In genomic region chr1:72724951-72725863, GRCh38 we compare ENCODE assay signal across 20 cellular contexts.
A peak's percentile ranks its signal among the peaks of the same experiment; 100 is the strongest.
DNase-seq lines count a peak whose midpoint lies in the region; ATAC-seq and TF ChIP-seq lines count a peak whose summit lies in the region.
"Had no signal": no experiment of that assay in that cellular context is flagged by ENCODE, and none has a peak within 500 bp of the region (broad histone marks: within the 10 kb centered on the region; RNA-seq: fewer than 3 reads in every experiment).

No MANE protein-coding gene starts in this region.

- no peaks in the 10 kb centered on the region for H3K36me3 ChIP-seq in left ventricle myocardium inferior
- no peaks in the 10 kb centered on the region for H3K36me3 ChIP-seq in upper lobe of right lung
- H3K36me3 ChIP-seq: SJCRH30, vagina had no signal

- H3K9me3 ChIP-seq in left ventricle myocardium inferior (replicated peaks) (peaks cover 14% of the 10 kb centered on the region), upper lobe of right lung (no peaks in the 10 kb centered on the region)
- H3K9me3 ChIP-seq: psoas muscle, SJCRH30, vagina had no signal

- intact Hi-C loops in Right ventricle myocardium inferior (cut with DNase I) (no loop called here), left ventricle myocardium inferior (cut with micrococcal nuclease) (no loop called here), upper lobe of right lung (cut with DNase I) (no loop called here)

- H3K4me3 ChIP-seq in left ventricle myocardium inferior (no peak overlapping the region), upper lobe of right lung (no peak overlapping the region)
- H3K4me3 ChIP-seq: psoas muscle, SJCRH30, vagina had no signal

- H3K4me1 ChIP-seq in left ventricle myocardium inferior (no peaks in the 10 kb centered on the region), upper lobe of right lung (no peaks in the 10 kb centered on the region)
- H3K4me1 ChIP-seq: psoas muscle, SJCRH30, vagina had no signal

- H3K27me3 ChIP-seq in left ventricle myocardium inferior (ENCODE audit: low read depth) = peaks cover 8% of the 10 kb centered on the region
- no peaks in the 10 kb centered on the region for H3K27me3 ChIP-seq in upper lobe of right lung
- H3K27me3 ChIP-seq: SJCRH30, vagina had no signal

- no peak overlapping the region for H3K27ac ChIP-seq in left ventricle myocardium inferior (replicated peaks)
- H3K27ac ChIP-seq in VCaP = no peak overlapping the region
- no peak overlapping the region for H3K27ac ChIP-seq in upper lobe of right lung
- H3K27ac ChIP-seq: psoas muscle, SJCRH30, vagina had no signal

- no peak for TF ChIP-seq CTCF in left ventricle myocardium inferior (IDR thresholded peaks at IDR 0.05; ENCODE audit: borderline replicate concordance)
- peak; percentile 23; the same call in 1 of the 2 replicates for TF ChIP-seq CTCF in VCaP (conservative IDR thresholded peaks at IDR 0.05)
- no peak for TF ChIP-seq CTCF in upper lobe of right lung (IDR thresholded peaks at IDR 0.05)

- DNase-seq in Right ventricle myocardium inferior (ENCODE audit: missing footprints) (peak; percentile 45), left ventricle myocardium inferior (no peak), left kidney (ENCODE audit: low read depth, low spot score) (peak; percentile 4), upper lobe of right lung (peak; percentile 43), SHP77 treated with DMSO at 0.1 percent for 48 hours (lab: John Stamatoyannopoulos, UW) (no peak)
- DNase-seq: activated CD4-positive, alpha-beta T cell treated with anti-CD3 and anti-CD28 coated beads for 48 hours; effector CD4-positive, alpha-beta T cell; Kasumi-1; naive B cell; NCI-H1105 treated with DMSO at 0.1 percent for 48 hours; stimulated activated CD4-positive, alpha-beta T cell treated with anti-CD3 and anti-CD28 coated beads, Interleukin-15, amount 100 ng/mL, for 24 hours; stimulated activated naive CD8-positive, alpha-beta T cell treated with anti-CD3 and anti-CD28 coated beads, Interleukin-15, amount 100 ng/mL, for 72 hours; T1000 had no signal

- no peak for ATAC-seq in Right ventricle myocardium inferior
- ATAC-seq in upper lobe of right lung = no peak
- no peak for ATAC-seq in GM18858 (IDR thresholded peaks at IDR 0.05; ENCODE audit: unreplicated experiment)
- no peak for ATAC-seq in GM18511 (IDR thresholded peaks at IDR 0.05; ENCODE audit: unreplicated experiment)
- ATAC-seq: activated naive CD4-positive, alpha-beta T cell treated with anti-CD3 and anti-CD28 coated beads, Interleukin-2, amount 50 U/mL, for 72 hours; psoas muscle; stimulated activated naive CD8-positive, alpha-beta T cell treated with anti-CD3 and anti-CD28 coated beads, Interleukin-15, amount 100 ng/mL, for 72 hours had no signal

Comparison
In these comparisons a context has a peak if more than half of its experiments do, and no peak if none do; other contexts are left out.
1. DNase-seq: peak in Right ventricle myocardium inferior (single experiment), left kidney (single experiment) and upper lobe of right lung (single experiment); none in left ventricle myocardium inferior (single experiment) and SHP77 treated with DMSO at 0.1 percent for 48 hours (single experiment).